ENCODE assay signal across 44 cellular contexts in the genomic region with DNA sequence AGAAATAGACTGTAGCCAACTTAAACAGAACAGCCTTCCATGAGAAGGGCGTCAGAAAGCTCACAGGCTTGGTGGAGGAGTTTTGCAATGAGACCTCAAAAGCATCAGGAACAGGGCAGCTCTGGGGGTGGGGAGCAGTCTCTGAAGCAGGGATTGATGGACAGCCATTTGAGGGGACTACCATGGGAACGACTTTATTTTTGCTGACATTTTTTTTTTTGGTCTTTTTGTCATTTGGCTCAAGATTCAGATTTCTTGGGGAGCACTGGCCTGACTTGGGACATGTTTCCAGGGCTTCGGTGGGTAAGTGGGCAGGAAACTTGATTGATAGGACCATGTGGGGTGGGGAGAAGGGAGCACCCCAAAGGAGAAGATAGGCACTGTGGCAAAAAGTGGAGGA. TPM values are rescaled to one million over a fixed set of nuclear protein-coding genes. Genes with fewer than 3 reads are reported as not detected.
"Had no signal": no experiment of that assay in that cellular context is flagged by ENCODE, and none has a peak within 500 bp of the region (broad histone marks: within the 10 kb centered on the region; RNA-seq: fewer than 3 reads in every experiment).

No MANE protein-coding gene starts in this region.

- H3K27ac Mint-ChIP-seq: activated naive CD4-positive, alpha-beta T cell treated with anti-CD3 and anti-CD28 coated beads for 36 hours; activated naive CD4-positive, alpha-beta T cell treated with anti-CD3 and anti-CD28 coated beads, Interleukin-2, amount 10 ng/mL, durations not matched to agents 7 days and 5 days; activated naive CD4-positive, alpha-beta T cell treated with anti-CD3 and anti-CD28 coated beads, Interleukin-2, amount 50 U/mL, for 24 hours; activated naive CD4-positive, alpha-beta T cell treated with anti-CD3 and anti-CD28 coated beads, Interleukin-2, amount 50 U/mL, for 72 hours; activated naive CD8-positive, alpha-beta T cell; activated naive CD8-positive, alpha-beta T cell treated with anti-CD3 and anti-CD28 coated beads for 36 hours; activated naive CD8-positive, alpha-beta T cell treated with anti-CD3 and anti-CD28 coated beads, Interleukin-2, amount 10 ng/mL, durations not matched to agents 7 days and 5 days; activated naive CD8-positive, alpha-beta T cell treated with anti-CD3 and anti-CD28 coated beads, Interleukin-2, amount 50 U/mL, for 24 hours; activated T-cell treated with anti-CD3 and anti-CD28 coated beads, Interleukin-2, amount 50 U/mL, for 24 hours; activated T-cell treated with anti-CD3 and anti-CD28 coated beads, Interleukin-2, amount 50 U/mL, for 72 hours; activated T-helper 1 cell treated with anti-CD3 and anti-CD28 coated beads, Interleukin-12 subunit alpha, Interleukin-12 subunit beta, Interleukin-2, Interleukin-4 antibody, amounts not matched to agents 30 ng/mL and 10 ng/mL and 1 ng/mL, durations not matched to agents 14 hours and 24 hours and 36 hours; activated T-helper 17 cell treated with anti-CD3 and anti-CD28 coated beads, Interleukin-2, amount 50 U/mL, for 72 hours; activated T-helper 2 cell treated with anti-CD3 and anti-CD28 coated beads, Interferon-gamma antibody, Interleukin-2, Interleukin-4, amounts not matched to agents 10 μg/mL and 5 μg/mL and 100 μg/mL, durations not matched to agents 14 hours and 24 hours and 36 hours; brain had no signal

- H3K27ac ChIP-seq: adrenal gland, ascending aorta, body of pancreas, brain microvascular endothelial cell, breast epithelium, cardiac muscle cell had no signal

- H3K4me1 Mint-ChIP-seq: activated naive CD4-positive, alpha-beta T cell treated with anti-CD3 and anti-CD28 coated beads, Interleukin-2, amount 10 ng/mL, durations not matched to agents 7 days and 5 days; activated naive CD4-positive, alpha-beta T cell treated with anti-CD3 and anti-CD28 coated beads, Interleukin-2, amount 50 U/mL, for 24 hours; activated naive CD8-positive, alpha-beta T cell treated with anti-CD3 and anti-CD28 coated beads for 36 hours; activated naive CD8-positive, alpha-beta T cell treated with anti-CD3 and anti-CD28 coated beads, Interleukin-2, amount 10 ng/mL, durations not matched to agents 7 days and 5 days; activated naive CD8-positive, alpha-beta T cell treated with anti-CD3 and anti-CD28 coated beads, Interleukin-2, amount 50 U/mL, for 24 hours; activated T-helper 17 cell treated with anti-CD3 and anti-CD28 coated beads, Interleukin-2, amount 50 U/mL, for 72 hours; brain; central memory CD8-positive, alpha-beta T cell had no signal

- H3K36me3 ChIP-seq: adrenal gland, ascending aorta, brain microvascular endothelial cell, breast epithelium, cardiac muscle cell had no signal

- H3K9me3 Mint-ChIP-seq: activated naive CD4-positive, alpha-beta T cell treated with anti-CD3 and anti-CD28 coated beads for 36 hours; activated naive CD4-positive, alpha-beta T cell treated with anti-CD3 and anti-CD28 coated beads, Interleukin-2, amount 10 ng/mL, durations not matched to agents 7 days and 5 days; activated naive CD4-positive, alpha-beta T cell treated with anti-CD3 and anti-CD28 coated beads, Interleukin-2, amount 50 U/mL, for 24 hours; activated naive CD4-positive, alpha-beta T cell treated with anti-CD3 and anti-CD28 coated beads, Interleukin-2, amount 50 U/mL, for 72 hours; activated naive CD8-positive, alpha-beta T cell treated with anti-CD3 and anti-CD28 coated beads for 36 hours; activated naive CD8-positive, alpha-beta T cell treated with anti-CD3 and anti-CD28 coated beads, Interleukin-2, amount 10 ng/mL, durations not matched to agents 7 days and 5 days; activated naive CD8-positive, alpha-beta T cell treated with anti-CD3 and anti-CD28 coated beads, Interleukin-2, amount 50 U/mL, for 24 hours; activated T-cell treated with anti-CD3 and anti-CD28 coated beads, Interleukin-2, amount 50 U/mL, for 24 hours; activated T-cell treated with anti-CD3 and anti-CD28 coated beads, Interleukin-2, amount 50 U/mL, for 4 hours; activated T-cell treated with anti-CD3 and anti-CD28 coated beads, Interleukin-2, amount 50 U/mL, for 72 hours; activated T-helper 1 cell treated with anti-CD3 and anti-CD28 coated beads, Interleukin-12 subunit alpha, Interleukin-12 subunit beta, Interleukin-2, Interleukin-4 antibody, amounts not matched to agents 30 ng/mL and 10 ng/mL and 1 ng/mL, durations not matched to agents 14 hours and 24 hours and 36 hours; activated T-helper 17 cell treated with anti-CD3 and anti-CD28 coated beads, Interleukin-2, amount 50 U/mL, for 72 hours; activated T-helper 2 cell treated with anti-CD3 and anti-CD28 coated beads, Interferon-gamma antibody, Interleukin-2, Interleukin-4, amounts not matched to agents 10 μg/mL and 5 μg/mL and 100 μg/mL, durations not matched to agents 14 hours and 24 hours and 36 hours; central memory CD8-positive, alpha-beta T cell had no signal

- H3K9me3 ChIP-seq: adrenal gland, ascending aorta, body of pancreas, breast epithelium had no signal

- H3K27me3 Mint-ChIP-seq: activated naive CD8-positive, alpha-beta T cell treated with anti-CD3 and anti-CD28 coated beads, Interleukin-2, amount 10 ng/mL, durations not matched to agents 7 days and 5 days; brain had no signal

- FAIRE-seq: bronchial epithelial cell had no signal

- H3K36me3 Mint-ChIP-seq: activated naive CD4-positive, alpha-beta T cell treated with anti-CD3 and anti-CD28 coated beads, Interleukin-2, amount 10 ng/mL, durations not matched to agents 7 days and 5 days; activated naive CD4-positive, alpha-beta T cell treated with anti-CD3 and anti-CD28 coated beads, Interleukin-2, amount 50 U/mL, for 24 hours; activated naive CD4-positive, alpha-beta T cell treated with anti-CD3 and anti-CD28 coated beads, Interleukin-2, amount 50 U/mL, for 72 hours; activated naive CD8-positive, alpha-beta T cell; activated naive CD8-positive, alpha-beta T cell treated with anti-CD3 and anti-CD28 coated beads, Interleukin-2, amount 10 ng/mL, durations not matched to agents 7 days and 5 days; brain had no signal

- DNase-seq: activated effector memory CD4-positive, alpha-beta T cell treated with anti-CD3 and anti-CD28 coated beads, Interleukin-2, amount 50 U/mL, for 16 hours; activated effector memory CD4-positive, alpha-beta T cell treated with Interleukin-2 at 50 U/mL for 16 hours; activated gamma-delta T cell; activated gamma-delta T cell treated with Interleukin-2 at 50 U/mL for 16 hours; activated naive CD4-positive, alpha-beta T cell; activated naive CD4-positive, alpha-beta T cell treated with anti-CD3 and anti-CD28 coated beads for 36 hours; activated naive CD4-positive, alpha-beta T cell treated with anti-CD3 and anti-CD28 coated beads, Interleukin-2, amount 10 ng/mL, durations not matched to agents 7 days and 5 days; activated naive CD4-positive, alpha-beta T cell treated with anti-CD3 and anti-CD28 coated beads, Interleukin-2, amount 50 U/mL, for 16 hours; activated naive CD4-positive, alpha-beta T cell treated with Interleukin-2 at 50 U/mL for 16 hours; activated naive CD8-positive, alpha-beta T cell treated with anti-CD3 and anti-CD28 coated beads for 36 hours; activated naive CD8-positive, alpha-beta T cell treated with anti-CD3 and anti-CD28 coated beads, Interleukin-2, amount 10 ng/mL, durations not matched to agents 7 days and 5 days; activated naive CD8-positive, alpha-beta T cell treated with anti-CD3 and anti-CD28 coated beads, Interleukin-2, amount 50 U/mL, for 24 hours; activated T-cell treated with anti-CD3 and anti-CD28 coated beads, Interleukin-2, amount 50 U/mL, for 1 hour; activated T-cell treated with anti-CD3 and anti-CD28 coated beads, Interleukin-2, amount 50 U/mL, for 24 hours; activated T-cell treated with anti-CD3 and anti-CD28 coated beads, Interleukin-2, amount 50 U/mL, for 4 hours; activated T-cell treated with anti-CD3 and anti-CD28 coated beads, Interleukin-2, amount 50 U/mL, for 48 hours; activated T-cell treated with anti-CD3 and anti-CD28 coated beads, Interleukin-2, amount 50 U/mL, for 72 hours; adrenal gland; amniotic stem cell; amygdala; anterior cingulate cortex; aorta; body of pancreas; brain microvascular endothelial cell; caudate nucleus; central memory CD4-positive, alpha-beta T cell; cerebellar nuclear complex had no signal

- H3K4me3 Mint-ChIP-seq: activated naive CD4-positive, alpha-beta T cell treated with anti-CD3 and anti-CD28 coated beads for 36 hours; activated naive CD4-positive, alpha-beta T cell treated with anti-CD3 and anti-CD28 coated beads, Interleukin-2, amount 10 ng/mL, durations not matched to agents 7 days and 5 days; activated naive CD4-positive, alpha-beta T cell treated with anti-CD3 and anti-CD28 coated beads, Interleukin-2, amount 50 U/mL, for 24 hours; activated naive CD8-positive, alpha-beta T cell; activated naive CD8-positive, alpha-beta T cell treated with anti-CD3 and anti-CD28 coated beads for 36 hours; activated naive CD8-positive, alpha-beta T cell treated with anti-CD3 and anti-CD28 coated beads, Interleukin-2, amount 10 ng/mL, durations not matched to agents 7 days and 5 days; activated naive CD8-positive, alpha-beta T cell treated with anti-CD3 and anti-CD28 coated beads, Interleukin-2, amount 50 U/mL, for 24 hours; activated T-cell treated with anti-CD3 and anti-CD28 coated beads, Interleukin-2, amount 50 U/mL, for 24 hours; activated T-cell treated with anti-CD3 and anti-CD28 coated beads, Interleukin-2, amount 50 U/mL, for 4 hours; activated T-cell treated with anti-CD3 and anti-CD28 coated beads, Interleukin-2, amount 50 U/mL, for 72 hours; activated T-helper 1 cell treated with anti-CD3 and anti-CD28 coated beads, Interleukin-12 subunit alpha, Interleukin-12 subunit beta, Interleukin-2, Interleukin-4 antibody, amounts not matched to agents 30 ng/mL and 10 ng/mL and 1 ng/mL, durations not matched to agents 14 hours and 24 hours and 36 hours; activated T-helper 17 cell treated with anti-CD3 and anti-CD28 coated beads, Interleukin-2, amount 50 U/mL, for 72 hours; brain; central memory CD8-positive, alpha-beta T cell had no signal

- H3K27me3 ChIP-seq: adrenal gland, ascending aorta, body of pancreas, brain microvascular endothelial cell, breast epithelium, cardiac muscle cell had no signal

- ATAC-seq: activated naive CD4-positive, alpha-beta T cell treated with anti-CD3 and anti-CD28 coated beads, Interleukin-2, amount 50 U/mL, for 72 hours; activated naive CD8-positive, alpha-beta T cell treated with anti-CD3 and anti-CD28 coated beads, Interleukin-2, amount 50 U/mL, for 24 hours; activated T-cell treated with anti-CD3 and anti-CD28 coated beads, Interleukin-2, amount 50 U/mL, for 4 hours; activated T-cell treated with anti-CD3 and anti-CD28 coated beads, Interleukin-2, amount 50 U/mL, for 72 hours; activated T-helper 17 cell treated with anti-CD3 and anti-CD28 coated beads, Interleukin-2, amount 50 U/mL, for 72 hours; body of pancreas had no signal

- H3K4me3 ChIP-seq: adrenal gland, ascending aorta, body of pancreas, breast epithelium, cardiac muscle cell had no signal

- H3K4me1 ChIP-seq: adrenal gland, ascending aorta, body of pancreas, breast epithelium had no signal

RNA-seq across cellular contexts. Expression of a gene that starts 32.1 kb away (rescaled TPM):
- total RNA-seq: activated naive CD4-positive, alpha-beta T cell treated with anti-CD3 and anti-CD28 coated beads for 36 hours; activated naive CD8-positive, alpha-beta T cell treated with anti-CD3 and anti-CD28 coated beads for 36 hours; activated naive CD8-positive, alpha-beta T cell treated with anti-CD3 and anti-CD28 coated beads, Interleukin-2, amount 10 ng/mL, durations not matched to agents 7 days and 5 days; activated T-cell treated with anti-CD3 and anti-CD28 coated beads, Interleukin-2, amount 50 U/mL, for 4 hours; activated T-cell treated with anti-CD3 and anti-CD28 coated beads, Interleukin-2, amount 50 U/mL, for 72 hours; activated T-helper 1 cell treated with anti-CD3 and anti-CD28 coated beads, Interleukin-12 subunit alpha, Interleukin-12 subunit beta, Interleukin-2, Interleukin-4 antibody, amounts not matched to agents 30 ng/mL and 10 ng/mL and 1 ng/mL, durations not matched to agents 14 hours and 24 hours and 36 hours; activated T-helper 17 cell treated with anti-CD3 and anti-CD28 coated beads, Interleukin-2, amount 50 U/mL, for 72 hours; activated T-helper 2 cell treated with anti-CD3 and anti-CD28 coated beads, Interferon-gamma antibody, Interleukin-2, Interleukin-4, amounts not matched to agents 10 μg/mL and 5 μg/mL and 100 μg/mL, durations not matched to agents 14 hours and 24 hours and 36 hours; adrenal gland; aorta; ascending aorta; astrocyte; body of pancreas; breast epithelium; bronchial epithelial cell; cardiac muscle cell; cardiac septum; cerebellum; chondrocyte had no signal
- polyA plus RNA-seq: adipose tissue, adrenal gland, aorta, cardiac muscle cell had no signal
